ENCODE assay signal across 8 cellular contexts in genomic region chr20:32537657-32538525, GRCh38. TPM values are rescaled to one million over a fixed set of nuclear protein-coding genes. Genes with fewer than 3 reads are reported as not detected.
DNase-seq lines count a peak whose midpoint lies in the region; ATAC-seq and TF ChIP-seq lines count a peak whose summit lies in the region.

No MANE protein-coding gene starts in this region.

- no peaks in the 10 kb centered on the region for H3K9me3 Mint-ChIP-seq in activated naive CD4-positive, alpha-beta T cell treated with anti-CD3 and anti-CD28 coated beads for 36 hours
- H3K9me3 Mint-ChIP-seq in activated naive CD8-positive, alpha-beta T cell (ENCODE audit: low read depth) = no peaks in the 10 kb centered on the region
- H3K9me3 Mint-ChIP-seq in memory B cell (no peaks in the 10 kb centered on the region), type B pancreatic cell (no peaks in the 10 kb centered on the region)

- H3K4me3 Mint-ChIP-seq in activated naive CD4-positive, alpha-beta T cell treated with anti-CD3 and anti-CD28 coated beads for 36 hours = peak overlapping the region; percentile 90
- peak overlapping the region; percentile 91 for H3K4me3 Mint-ChIP-seq in activated naive CD8-positive, alpha-beta T cell
- H3K4me3 Mint-ChIP-seq in memory B cell (peak overlapping the region; percentile 88), type B pancreatic cell (peak overlapping the region; percentile 95)

- ATAC-seq in memory B cell (ENCODE audit: low read depth) (no peak), HG03520 (IDR thresholded peaks at IDR 0.05; ENCODE audit: unreplicated experiment) (no peak), HG03460 (IDR thresholded peaks at IDR 0.05; ENCODE audit: unreplicated experiment) (no peak)

- peaks cover 14% of the 10 kb centered on the region for H3K36me3 Mint-ChIP-seq in activated naive CD4-positive, alpha-beta T cell treated with anti-CD3 and anti-CD28 coated beads for 36 hours (ENCODE audit: low read depth)
- H3K36me3 Mint-ChIP-seq in activated naive CD8-positive, alpha-beta T cell = peaks cover 7% of the 10 kb centered on the region
- H3K36me3 Mint-ChIP-seq in memory B cell (no peaks in the 10 kb centered on the region), type B pancreatic cell (no peaks in the 10 kb centered on the region)

- peak overlapping the region; percentile 98 for H3K27ac Mint-ChIP-seq in activated naive CD4-positive, alpha-beta T cell treated with anti-CD3 and anti-CD28 coated beads for 36 hours
- H3K27ac Mint-ChIP-seq in activated naive CD8-positive, alpha-beta T cell = peak overlapping the region; percentile 94
- H3K27ac Mint-ChIP-seq in memory B cell (peak overlapping the region; percentile 96), type B pancreatic cell (peak overlapping the region; percentile 84)

- TF ChIP-seq CTCF in type B pancreatic cell (conservative IDR thresholded peaks at IDR 0.05) = no peak

- peak; percentile 36 for DNase-seq in activated naive CD4-positive, alpha-beta T cell treated with anti-CD3 and anti-CD28 coated beads for 36 hours
- no peak for DNase-seq in activated naive CD4-positive, alpha-beta T cell (lab: John Stamatoyannopoulos, UW)
- no peak for DNase-seq in memory B cell (ENCODE audit: low spot score in 2 of 2)
- DNase-seq in type B pancreatic cell (ENCODE audit: extremely low spot score, unreplicated experiment) = no peak
- no peak for DNase-seq in SIG-M5 treated with dmso at 0.1 percent for 504 hours (lab: John Stamatoyannopoulos, UW; ENCODE audit: unreplicated experiment)

- CTCF ChIA-PET in activated naive CD4-positive, alpha-beta T cell treated with anti-CD3 and anti-CD28 coated beads for 36 hours (lab: Charles Lee) = interaction anchor here (1.2 to 12.8 kb wide), 2 partner anchors 14 to 29 kb away, joined by 3 to 180 read pairs; no protein-coding TSS in a partner anchor

- intact Hi-C loops in activated naive CD4-positive, alpha-beta T cell treated with anti-CD3 and anti-CD28 coated beads for 36 hours (cut with micrococcal nuclease) = loop anchor here (1.0 to 5.0 kb wide), 8 partner anchors 17 to 434 kb away; partner anchors contain the start of genes COMMD7, KIF3B, MAPRE1 and NOL4L

- peaks cover 86% of the 10 kb centered on the region for H3K4me1 Mint-ChIP-seq in activated naive CD4-positive, alpha-beta T cell treated with anti-CD3 and anti-CD28 coated beads for 36 hours (ENCODE audit: low read depth)
- peaks cover 86% of the 10 kb centered on the region for H3K4me1 Mint-ChIP-seq in activated naive CD8-positive, alpha-beta T cell (ENCODE audit: low read depth)
- H3K4me1 Mint-ChIP-seq in memory B cell (peaks cover 49% of the 10 kb centered on the region), type B pancreatic cell (ENCODE audit: unreplicated experiment) (peaks cover 57% of the 10 kb centered on the region)

- no peaks in the 10 kb centered on the region for H3K27me3 Mint-ChIP-seq in activated naive CD4-positive, alpha-beta T cell treated with anti-CD3 and anti-CD28 coated beads for 36 hours (ENCODE audit: low read depth)
- H3K27me3 Mint-ChIP-seq in activated naive CD8-positive, alpha-beta T cell = no peaks in the 10 kb centered on the region
- H3K27me3 Mint-ChIP-seq in memory B cell = no peaks in the 10 kb centered on the region
- peaks cover 12% of the 10 kb centered on the region for H3K27me3 Mint-ChIP-seq in type B pancreatic cell

RNA-seq across cellular contexts. Expression of gene NOL4L, which starts 47.2 kb away (rescaled TPM):
- total RNA-seq in activated naive CD4-positive, alpha-beta T cell treated with anti-CD3 and anti-CD28 coated beads for 36 hours = 10 to 100 TPM; 24.8 to 29.2 TPM
- 27.7 and 44.5 TPM in 2 replicates for total RNA-seq in type B pancreatic cell (ENCODE audit: low replicate concordance)
